ENCODE assay signal across 7 cellular contexts in the genomic region with DNA sequence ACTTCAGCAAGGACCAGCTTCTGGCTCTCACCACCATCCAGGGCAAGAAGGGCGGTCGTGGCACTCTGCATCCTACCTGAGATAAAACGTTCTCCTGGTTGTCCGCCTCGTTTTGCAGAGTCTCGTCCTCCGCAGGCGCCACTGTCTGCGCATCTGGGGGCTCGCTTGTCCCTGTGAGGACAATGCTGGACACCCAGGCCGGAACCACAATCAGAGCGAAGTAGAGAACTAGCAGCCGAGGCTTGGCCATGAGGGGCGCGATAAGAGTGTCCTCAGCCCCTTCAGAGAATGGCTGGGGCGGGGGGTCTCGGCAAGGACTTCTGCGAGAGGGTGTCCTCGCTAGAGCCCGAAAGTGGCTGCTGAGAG. TPM values are rescaled to one million over a fixed set of nuclear protein-coding genes. Genes with fewer than 3 reads are reported as not detected.
DNase-seq lines count a peak whose midpoint lies in the region; ATAC-seq, FAIRE-seq and TF ChIP-seq lines count a peak whose summit lies in the region.

No MANE protein-coding gene starts in this region.

- DNase-seq in HFFc6: no peak
- peak; percentile 64 for DNase-seq in islet precursor cell
- no peak for DNase-seq in RCC 7860 (ENCODE audit: low spot score)
- DNase-seq in NOMO-1 treated with dmso at 0.1 percent for 144 hours (lab: John Stamatoyannopoulos, UW; ENCODE audit: unreplicated experiment): no peak
- DNase-seq in activated CD4-positive, CD25-positive, alpha-beta regulatory T cell treated with anti-CD3 and anti-CD28 coated beads, Interleukin-2, amount 50 U/mL, for 72 hours: no peak

- peak overlapping the region; percentile 94 for H3K4me3 Mint-ChIP-seq in HFFc6
- H3K4me3 Mint-ChIP-seq in activated naive CD8-positive, alpha-beta T cell: peak overlapping the region; percentile 95
- H3K4me3 Mint-ChIP-seq in stimulated activated memory B cell treated with anti-CD40 and anti-IgM and Interleukin-4, amounts not matched to agents 10 μg/mL and 1 μg/mL and 100 μg/mL, for 72 hours: peak overlapping the region; percentile 85

- peaks cover 9% of the 10 kb centered on the region; the same call in 1 of the 2 replicates for H3K9me3 Mint-ChIP-seq in HFFc6
- H3K9me3 Mint-ChIP-seq in activated naive CD8-positive, alpha-beta T cell (ENCODE audit: low read depth): no peaks in the 10 kb centered on the region
- no peaks in the 10 kb centered on the region for H3K9me3 Mint-ChIP-seq in stimulated activated memory B cell treated with anti-CD40 and anti-IgM and Interleukin-4, amounts not matched to agents 10 μg/mL and 1 μg/mL and 100 μg/mL, for 72 hours

- no peak for TF ChIP-seq CTCF in HFFc6 (IDR thresholded peaks at IDR 0.05)

- peaks cover 10% of the 10 kb centered on the region for H3K36me3 Mint-ChIP-seq in HFFc6 (ENCODE audit: low read depth)
- peaks cover 5% of the 10 kb centered on the region for H3K36me3 Mint-ChIP-seq in activated naive CD8-positive, alpha-beta T cell
- H3K36me3 Mint-ChIP-seq in stimulated activated memory B cell treated with anti-CD40 and anti-IgM and Interleukin-4, amounts not matched to agents 10 μg/mL and 1 μg/mL and 100 μg/mL, for 72 hours: no peaks in the 10 kb centered on the region

- peaks cover 3% of the 10 kb centered on the region; the same call in 1 of the 2 replicates for H3K27me3 Mint-ChIP-seq in HFFc6 (ENCODE audit: insufficient read depth)
- H3K27me3 Mint-ChIP-seq in activated naive CD8-positive, alpha-beta T cell: peaks cover 14% of the 10 kb centered on the region
- peaks cover 49% of the 10 kb centered on the region for H3K27me3 Mint-ChIP-seq in stimulated activated memory B cell treated with anti-CD40 and anti-IgM and Interleukin-4, amounts not matched to agents 10 μg/mL and 1 μg/mL and 100 μg/mL, for 72 hours

- H3K4me1 Mint-ChIP-seq in HFFc6 (ENCODE audit: low read depth): peaks cover 46% of the 10 kb centered on the region
- H3K4me1 Mint-ChIP-seq in activated naive CD8-positive, alpha-beta T cell (ENCODE audit: low read depth): peaks cover 9% of the 10 kb centered on the region
- peaks cover 15% of the 10 kb centered on the region for H3K4me1 Mint-ChIP-seq in stimulated activated memory B cell treated with anti-CD40 and anti-IgM and Interleukin-4, amounts not matched to agents 10 μg/mL and 1 μg/mL and 100 μg/mL, for 72 hours

- FAIRE-seq in RCC 7860 (lab: Jason Lieb, UNC): no peak

- no peak for ATAC-seq in stimulated activated memory B cell treated with anti-CD40 and anti-IgM and Interleukin-4, amounts not matched to agents 10 μg/mL and 1 μg/mL and 100 μg/mL, for 72 hours

- peak overlapping the region; percentile 75 for H3K27ac Mint-ChIP-seq in HFFc6
- H3K27ac Mint-ChIP-seq in activated naive CD8-positive, alpha-beta T cell: no peak overlapping the region
- no peak overlapping the region for H3K27ac Mint-ChIP-seq in stimulated activated memory B cell treated with anti-CD40 and anti-IgM and Interleukin-4, amounts not matched to agents 10 μg/mL and 1 μg/mL and 100 μg/mL, for 72 hours

RNA-seq across cellular contexts. Expression of a gene that starts 0.5 kb away (rescaled TPM):
- 1 to 10 TPM; 4.9 to 9.1 (median 7.0) TPM for total RNA-seq in HFFc6 (2021; fragmentation: NEBNext Ultra II Directional; extraction: Animal tissue kit (Norgen Biotek cat#: 25700))

RNA-seq across cellular contexts. Expression of a gene that starts 46.3 kb away (rescaled TPM):
- total RNA-seq in HFFc6 (2021; fragmentation: NEBNext Ultra II Directional; extraction: Animal tissue kit (Norgen Biotek cat#: 25700)): under 1 TPM; 0.11 to 0.62 (median 0.29) TPM
